23 cellular contexts compared by ENCODE assay signal in the genomic region with DNA sequence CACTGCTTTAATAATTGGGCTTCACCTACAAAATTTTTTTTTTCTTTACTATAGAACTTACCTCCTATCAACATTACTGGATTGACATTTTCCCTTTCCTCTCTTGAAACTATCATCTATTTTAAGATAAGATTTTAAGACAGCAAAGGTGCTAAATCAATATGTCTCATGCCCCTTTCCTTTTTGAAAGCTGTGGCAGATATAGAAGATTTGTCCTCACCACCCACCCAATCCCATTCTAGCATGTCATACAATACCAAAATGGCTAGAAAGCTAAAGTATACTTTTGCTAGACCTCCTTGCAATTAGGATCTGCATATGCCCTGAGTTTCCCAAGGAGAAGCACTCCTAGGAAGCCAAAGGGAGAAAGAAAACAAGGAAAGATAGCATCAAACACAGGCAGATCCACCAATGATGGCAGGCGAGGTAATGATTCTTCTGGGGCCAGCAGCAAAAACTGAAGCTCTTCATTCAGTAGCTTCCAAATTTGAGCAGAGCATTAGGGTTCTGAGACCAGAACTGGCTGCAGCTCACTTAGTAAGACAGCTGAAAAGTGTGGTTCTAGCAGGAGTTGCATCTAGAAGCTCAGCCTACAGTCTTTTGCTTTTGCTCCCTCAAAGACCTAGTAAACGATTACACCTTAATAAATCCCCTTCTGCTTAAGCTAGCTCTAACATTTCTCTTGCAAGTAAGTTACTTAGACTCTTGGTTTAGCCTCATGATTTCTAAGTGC.
"Had no signal": no experiment of that assay in that cellular context is flagged by ENCODE, and none has a peak within 500 bp of the region (broad histone marks: within the 10 kb centered on the region; RNA-seq: fewer than 3 reads in every experiment).

No MANE protein-coding gene starts in this region.

- ATAC-seq: gastroesophageal sphincter; left lobe of liver; mucosa of descending colon; naive thymus-derived CD8-positive, alpha-beta T cell had no signal

- H3K27me3 ChIP-seq: esophagus squamous epithelium, gastroesophageal sphincter, neural progenitor cell, ovary, right atrium auricular region, sigmoid colon, stomach, transverse colon had no signal

- H3K4me1 ChIP-seq: esophagus squamous epithelium, gastroesophageal sphincter, neural progenitor cell, right atrium auricular region, sigmoid colon, stomach, transverse colon had no signal

- H3K9me3 Mint-ChIP-seq: dendritic cell treated with granulocyte-macrophage colony-stimulating factor and Interleukin-4, amounts not matched to agents 40 ng/mL and 50 ng/mL, for 4 days; naive thymus-derived CD8-positive, alpha-beta T cell had no signal

- H2AFZ ChIP-seq: neural progenitor cell had no signal

- H3K9ac ChIP-seq: neural progenitor cell had no signal

- H3K36me3 ChIP-seq: esophagus squamous epithelium, gastroesophageal sphincter, neural progenitor cell, ovary, right atrium auricular region, sigmoid colon, stomach, thoracic aorta, transverse colon had no signal

- H3K27ac Mint-ChIP-seq: dendritic cell treated with granulocyte-macrophage colony-stimulating factor and Interleukin-4, amounts not matched to agents 40 ng/mL and 50 ng/mL, for 4 days; neural progenitor cell had no signal

- H3K4me3 ChIP-seq: esophagus squamous epithelium, gastroesophageal sphincter, mucosa of descending colon, neural progenitor cell, ovary, right atrium auricular region, sigmoid colon, skin epidermis, stomach, thoracic aorta, transverse colon had no signal

- H3K27ac ChIP-seq: esophagus squamous epithelium, gastroesophageal sphincter, neural progenitor cell, ovary, right atrium auricular region, sigmoid colon, skin epidermis, stomach, thoracic aorta, transverse colon had no signal

- DNase-seq: esophagus squamous epithelium; foreskin fibroblast; glutamatergic neuron; islet precursor cell; mammary epithelial cell; mucosa of descending colon; naive thymus-derived CD8-positive, alpha-beta T cell; nucleus accumbens; ovary; sigmoid colon; stimulated activated CD4-positive, alpha-beta T cell treated with anti-CD3 and anti-CD28 coated beads, Interleukin-2, amount 100 ng/mL, for 24 hours; stimulated activated CD4-positive, alpha-beta T cell treated with anti-CD3 and anti-CD28 coated beads, Interleukin-4, amount 100 ng/mL, for 4 hours; stimulated activated naive CD4-positive, alpha-beta T cell; stomach; substantia nigra; transverse colon had no signal

- H3K4me3 Mint-ChIP-seq: dendritic cell treated with granulocyte-macrophage colony-stimulating factor and Interleukin-4, amounts not matched to agents 40 ng/mL and 50 ng/mL, for 4 days; neural progenitor cell had no signal

- H3K4me2 ChIP-seq: neural progenitor cell had no signal

- H3K27me3 Mint-ChIP-seq: dendritic cell treated with granulocyte-macrophage colony-stimulating factor and Interleukin-4, amounts not matched to agents 40 ng/mL and 50 ng/mL, for 4 days; naive thymus-derived CD8-positive, alpha-beta T cell had no signal

- H3K9me3 ChIP-seq: esophagus squamous epithelium, gastroesophageal sphincter, mucosa of descending colon, ovary, right atrium auricular region, sigmoid colon, stomach, thoracic aorta, transverse colon had no signal
